ENCODE assay signal across 9 cellular contexts in the genomic region with DNA sequence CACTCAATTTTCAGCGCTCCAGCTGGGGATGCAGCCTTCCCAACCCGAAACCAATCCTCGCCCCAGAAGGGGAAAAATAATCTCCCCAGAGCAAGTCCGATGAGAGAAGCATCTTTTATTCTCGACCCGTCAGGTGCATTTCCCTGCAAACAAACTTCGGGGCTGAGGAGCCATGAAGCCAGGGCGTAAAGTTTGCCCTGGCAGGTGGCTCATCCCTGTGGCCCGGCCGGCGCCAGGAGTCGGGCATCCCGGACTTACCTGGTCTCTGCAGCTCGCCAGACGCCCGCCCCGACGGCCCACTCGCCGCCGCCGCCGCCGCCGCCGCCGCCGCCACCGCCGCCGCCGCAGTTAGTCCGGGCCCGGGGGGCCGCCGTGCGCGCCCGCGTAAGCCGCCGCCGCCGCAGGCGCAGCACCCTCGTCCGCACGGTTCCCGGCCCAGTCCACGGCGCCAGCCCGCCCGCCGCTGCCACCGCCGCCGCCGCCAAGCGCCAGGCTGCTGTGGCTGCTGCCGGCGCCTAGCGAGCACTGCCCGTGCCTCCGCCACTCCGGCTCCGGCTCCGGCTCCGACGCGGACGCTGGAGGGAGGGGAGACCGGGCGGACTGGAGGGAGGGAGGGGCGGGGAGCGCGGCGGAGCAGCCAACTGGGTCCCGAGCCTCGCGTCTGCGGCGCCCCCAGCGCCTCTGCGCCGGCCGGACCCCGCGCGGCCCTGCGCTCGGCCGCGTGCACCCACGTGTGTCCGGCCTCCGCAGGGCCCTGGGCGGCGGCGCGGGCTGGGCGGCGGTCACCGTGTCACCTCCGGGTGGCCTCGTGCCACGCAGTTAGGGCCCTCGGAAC. TPM values are rescaled to one million over a fixed set of nuclear protein-coding genes. Genes with fewer than 3 reads are reported as not detected.
DNase-seq lines count a peak whose midpoint lies in the region; ATAC-seq and TF ChIP-seq lines count a peak whose summit lies in the region.
"Had no signal": no experiment of that assay in that cellular context is flagged by ENCODE, and none has a peak within 500 bp of the region (broad histone marks: within the 10 kb centered on the region; RNA-seq: fewer than 3 reads in every experiment).

Gene CNTN3 (minus strand): TSS at position 527 of the 835 bp plus-strand sequence. CDS start 93,547 bp downstream, outside the sequence.

- H3K36me3 ChIP-seq in WERI-Rb-1 = no peaks in the 10 kb centered on the region
- no peaks in the 10 kb centered on the region for H3K36me3 ChIP-seq in prostate gland

- no peak for TF ChIP-seq POLR2A in prostate gland (IDR thresholded peaks at IDR 0.05)

- ATAC-seq in left ventricle myocardium superior = peak; percentile 88
- no peak for ATAC-seq in activated CD4-positive, CD25-positive, alpha-beta regulatory T cell treated with anti-CD3 and anti-CD28 coated beads, Interleukin-2, amount 50 U/mL, for 24 hours

- 1% methylated on average over 46 of the region's 107 CpGs for WGBS in prostate gland

- DNase-seq in COR-L47 (lab: John Stamatoyannopoulos, UW) (peak; percentile 6), WERI-Rb-1 (peak; percentile 49), left ventricle myocardium superior (peak; percentile 54), prostate gland (ENCODE audit: low spot score) (peak; percentile 9), AML-193 (lab: John Stamatoyannopoulos, UW) (no peak), GDM1 (lab: John Stamatoyannopoulos, UW) (no peak)
- DNase-seq in activated naive CD4-positive, alpha-beta T cell treated with Interleukin-2 at 50 U/mL for 16 hours = no peak
- DNase-seq: activated CD4-positive, alpha-beta T cell treated with anti-CD3 and anti-CD28 coated beads, Interleukin-2, amount 50 U/mL, for 1 hour had no signal

- TF ChIP-seq CTCF in WERI-Rb-1 (IDR thresholded peaks at IDR 0.05; ENCODE audit: low read depth, low read length) (no peak), prostate gland (IDR thresholded peaks at IDR 0.05) (no peak)

- H3K4me1 ChIP-seq in prostate gland (replicated peaks) = peaks cover 11% of the 10 kb centered on the region

- peak within 1 kb of the TSS; percentile 40 for H3K4me3 ChIP-seq in WERI-Rb-1 (ENCODE audit: low read depth, low read length)
- peak within 1 kb of the TSS; percentile 42 for H3K4me3 ChIP-seq in prostate gland

- H3K27me3 ChIP-seq in WERI-Rb-1 (ENCODE audit: insufficient read depth, low read depth, severe bottlenecking) (no peaks in the 10 kb centered on the region), prostate gland (replicated peaks; ENCODE audit: insufficient read depth) (no peaks in the 10 kb centered on the region)

- no peak within 1 kb of the TSS for H3K27ac ChIP-seq in WERI-Rb-1
- peak within 1 kb of the TSS; percentile 24 to 47 for H3K27ac ChIP-seq in prostate gland

- intact Hi-C loops in left ventricle myocardium superior (cut with micrococcal nuclease) = no loop called here
- intact Hi-C loops in prostate gland (cut with DNase I) = no loop called here

- no peaks in the 10 kb centered on the region for H3K9me3 ChIP-seq in WERI-Rb-1 (ENCODE audit: severe bottlenecking)
- no peaks in the 10 kb centered on the region for H3K9me3 ChIP-seq in prostate gland

RNA-seq across cellular contexts. Expression of gene CNTN3, which starts in this region (rescaled TPM):
- total RNA-seq in left ventricle myocardium superior = 5.2 TPM
- 1 to 10 TPM; 5.2 to 8.2 TPM for total RNA-seq in prostate gland

Comparison
In these comparisons a context has a peak if more than half of its experiments do, and no peak if none do; other contexts are left out.
1. DNase-seq: peak in COR-L47 (single experiment), WERI-Rb-1 (single experiment), left ventricle myocardium superior (single experiment) and prostate gland (single experiment); none in activated naive CD4-positive, alpha-beta T cell treated with Interleukin-2 at 50 U/mL for 16 hours (single experiment), AML-193 (0 of 2) and GDM1 (single experiment).